ENCODE assay signal across 9 cellular contexts in the genomic region with DNA sequence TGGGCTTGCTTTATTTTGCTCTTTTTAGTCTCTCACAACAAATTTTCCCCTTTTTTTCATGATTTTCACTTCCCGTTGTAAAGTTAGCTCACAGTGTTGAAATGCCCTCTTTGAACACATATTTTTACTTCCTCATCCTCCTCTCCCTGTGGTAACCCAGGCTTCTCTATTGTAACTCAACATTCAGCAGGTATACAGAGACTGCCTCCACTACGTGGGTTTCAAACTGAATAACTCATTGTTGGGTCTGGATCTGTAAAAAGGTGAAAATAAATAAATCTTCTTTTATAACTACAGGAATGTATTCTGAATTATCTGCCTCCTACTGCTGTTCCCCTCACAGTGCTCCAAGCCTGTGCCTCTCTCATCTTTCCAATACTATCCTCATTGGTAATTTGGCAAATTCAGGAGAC.
DNase-seq lines count a peak whose midpoint lies in the region; ATAC-seq and TF ChIP-seq lines count a peak whose summit lies in the region.
"Had no signal": no experiment of that assay in that cellular context is flagged by ENCODE, and none has a peak within 500 bp of the region (broad histone marks: within the 10 kb centered on the region; RNA-seq: fewer than 3 reads in every experiment).

No MANE protein-coding gene starts in this region.

- intact Hi-C loops in activated CD8-positive, alpha-beta T cell treated with anti-CD3 and anti-CD28 coated beads for 36 hours (cut with micrococcal nuclease), result loop anchor here (10.0 kb wide), 1 partner anchor 138 kb away; no protein-coding TSS in a partner anchor
- intact Hi-C loops in sigmoid colon (cut with DNase I), result no loop called here

- H3K27ac Mint-ChIP-seq in activated CD8-positive, alpha-beta T cell treated with anti-CD3 and anti-CD28 coated beads for 36 hours, result peak overlapping the region; percentile 5
- H3K27ac Mint-ChIP-seq in mesothelial cell of epicardium, result peak overlapping the region; percentile 85
- H3K27ac Mint-ChIP-seq: nephron had no signal

- TF ChIP-seq CTCF in DND-41 (IDR thresholded peaks at IDR 0.05; ENCODE audit: borderline replicate concordance, extremely low read depth, low read length, poor library complexity, severe bottlenecking) (no peak), mesothelial cell of epicardium (IDR thresholded peaks at IDR 0.05; ENCODE audit: unreplicated experiment) (no peak), sigmoid colon (IDR thresholded peaks at IDR 0.05) (no peak)
- no peak for TF ChIP-seq CTCF in activated CD8-positive, alpha-beta T cell treated with anti-CD3 and anti-CD28 coated beads for 36 hours (IDR thresholded peaks at IDR 0.05)

- H3K27me3 Mint-ChIP-seq in activated CD8-positive, alpha-beta T cell treated with anti-CD3 and anti-CD28 coated beads for 36 hours, result no peaks in the 10 kb centered on the region
- H3K27me3 Mint-ChIP-seq in mesothelial cell of epicardium (ENCODE audit: low read depth), result no peaks in the 10 kb centered on the region

- H3K4me1 ChIP-seq in DND-41 (ENCODE audit: insufficient read depth, low read length), result peaks cover 63% of the 10 kb centered on the region
- H3K4me1 ChIP-seq in sigmoid colon, result peaks cover 0 to 24% (median 22%) of the 10 kb centered on the region in 4 donors

- peak overlapping the region; percentile 75 for H3K4me2 ChIP-seq in DND-41 (ENCODE audit: insufficient read depth, low read length)

- no peaks in the 10 kb centered on the region for H3K9me3 Mint-ChIP-seq in activated CD8-positive, alpha-beta T cell treated with anti-CD3 and anti-CD28 coated beads for 36 hours
- H3K9me3 Mint-ChIP-seq in mesothelial cell of epicardium, result no peaks in the 10 kb centered on the region
- H3K9me3 Mint-ChIP-seq: nephron had no signal

- H3K4me1 Mint-ChIP-seq in activated CD8-positive, alpha-beta T cell treated with anti-CD3 and anti-CD28 coated beads for 36 hours (ENCODE audit: low read depth), result peaks cover 51% of the 10 kb centered on the region
- H3K4me1 Mint-ChIP-seq in mesothelial cell of epicardium, result peaks cover 66% of the 10 kb centered on the region

- H3K36me3 ChIP-seq in DND-41 (ENCODE audit: insufficient read depth, low read length) (peaks cover 93% of the 10 kb centered on the region), sigmoid colon (peaks cover 0 to 3% (median 0%) of the 10 kb centered on the region in 4 donors)

- H3K9me3 ChIP-seq in DND-41 (ENCODE audit: insufficient read depth, low read length, severe bottlenecking) (no peaks in the 10 kb centered on the region), sigmoid colon (no peaks in the 10 kb centered on the region)

- H3K36me3 Mint-ChIP-seq in activated CD8-positive, alpha-beta T cell treated with anti-CD3 and anti-CD28 coated beads for 36 hours (ENCODE audit: low read depth), result peaks cover 20% of the 10 kb centered on the region
- peaks cover 9% of the 10 kb centered on the region for H3K36me3 Mint-ChIP-seq in mesothelial cell of epicardium

- H4K20me1 ChIP-seq in DND-41 (ENCODE audit: insufficient read depth, low read length), result peaks cover 80% of the 10 kb centered on the region

- peak overlapping the region; percentile 97 for H3K9ac ChIP-seq in DND-41 (ENCODE audit: low read depth, low read length)

- H3K4me3 ChIP-seq in DND-41 (ENCODE audit: low read depth in 1 of 2, low read length in 2 of 2) (peak overlapping the region; percentile 8 to 69; a peak in 2 of 4 replicates), sigmoid colon (no peak overlapping the region)

- 22 to 36% methylated on average over 2 of the region's 2 CpGs for WGBS in sigmoid colon, 2 donors

- no peak overlapping the region for H2AFZ ChIP-seq in DND-41 (ENCODE audit: low read depth, low read length)

- no peak for TF ChIP-seq EP300 in sigmoid colon (IDR thresholded peaks at IDR 0.05)

- no peak for TF ChIP-seq POLR2A in sigmoid colon (IDR thresholded peaks at IDR 0.05)

- peaks cover 100% of the 10 kb centered on the region for H3K79me2 ChIP-seq in DND-41 (ENCODE audit: insufficient read depth, low read length)

- CTCF ChIA-PET in activated CD8-positive, alpha-beta T cell treated with anti-CD3 and anti-CD28 coated beads for 36 hours (lab: Charles Lee), result interaction anchor here (0.7 kb wide), 1 partner anchor 122 kb away, joined by 3 read pairs; no protein-coding TSS in a partner anchor

- H3K4me3 Mint-ChIP-seq in activated CD8-positive, alpha-beta T cell treated with anti-CD3 and anti-CD28 coated beads for 36 hours, result peak overlapping the region; percentile 1
- peak overlapping the region; percentile 61 for H3K4me3 Mint-ChIP-seq in mesothelial cell of epicardium

- ATAC-seq in DND-41 (ENCODE audit: insufficient read depth, low read depth) (no peak), HG02885 (IDR thresholded peaks at IDR 0.05; ENCODE audit: poor library complexity, unreplicated experiment) (peak; percentile 76)
- ATAC-seq in activated CD8-positive, alpha-beta T cell treated with anti-CD3 and anti-CD28 coated beads for 36 hours, result no peak

- H3K27ac ChIP-seq in DND-41 (ENCODE audit: low read length), result no peak overlapping the region
- H3K27ac ChIP-seq in sigmoid colon, result peak overlapping the region in 1 of 4 donors; percentile 93

- DNase-seq in DND-41 (no peak), mesothelial cell of epicardium (ENCODE audit: low spot score in 2 of 2, unreplicated experiment in 2 of 2) (no peak), sigmoid colon (no peak), A172 (ENCODE audit: low spot score) (no peak), NCI-H748 treated with DMSO at 0.1 percent for 48 hours (lab: John Stamatoyannopoulos, UW) (no peak), NCI-H1105 (lab: John Stamatoyannopoulos, UW) (no peak)
- DNase-seq in activated CD8-positive, alpha-beta T cell treated with anti-CD3 and anti-CD28 coated beads for 36 hours, result no peak

- POLR2A ChIA-PET in activated CD8-positive, alpha-beta T cell treated with anti-CD3 and anti-CD28 coated beads for 36 hours (lab: Charles Lee), result interaction anchor here (0.6 kb wide), 1 partner anchor 699 kb away, joined by 3 read pairs; no protein-coding TSS in a partner anchor

- H3K27me3 ChIP-seq in DND-41 (ENCODE audit: insufficient read depth, low read length, poor library complexity) (no peaks in the 10 kb centered on the region), sigmoid colon (peaks cover 6 to 41% (median 21%) of the 10 kb centered on the region in 3 donors)

Comparison
In these comparisons a context has a peak if more than half of its experiments do, and no peak if none do; other contexts are left out.
1. H3K4me3 ChIP-seq: peak in DND-41 (2 of 2); none in sigmoid colon (0 of 4).